In the genomic region with DNA sequence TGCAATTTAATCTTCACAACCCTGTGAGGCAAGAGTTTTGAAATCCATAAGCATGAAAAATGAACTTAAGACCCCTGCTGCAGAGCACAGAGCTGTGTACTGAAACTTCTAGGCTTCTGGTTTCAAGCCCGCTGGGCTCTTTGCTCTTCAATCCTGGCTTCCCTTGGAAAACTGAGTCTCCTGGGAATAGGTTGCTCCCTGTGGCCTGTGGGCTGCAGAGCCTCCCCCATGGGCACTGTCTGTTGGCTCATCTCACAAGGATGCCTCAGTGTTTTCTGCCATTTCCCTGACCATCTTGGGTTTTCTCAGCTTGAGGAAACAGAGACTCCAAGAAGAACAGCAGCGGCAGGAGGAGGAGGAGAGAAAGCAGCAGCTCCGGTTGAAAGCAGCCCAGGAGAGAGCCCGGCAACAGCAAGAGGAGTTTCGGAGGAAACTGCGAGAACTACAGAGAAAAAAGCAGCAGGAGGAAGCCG, we compare ENCODE assay signal across 18 cellular contexts.
"Had no signal": no experiment of that assay in that cellular context is flagged by ENCODE, and none has a peak within 500 bp of the region (broad histone marks: within the 10 kb centered on the region; RNA-seq: fewer than 3 reads in every experiment).

No MANE protein-coding gene starts in this region.

- FAIRE-seq: urothelium cell line had no signal

- H3K27ac ChIP-seq: epithelial cell of prostate, ovary, VCaP had no signal

- H3K4me1 Mint-ChIP-seq: activated CD4-positive, alpha-beta memory T cell treated with anti-CD3 and anti-CD28 coated beads, Interleukin-2, amount 10 ng/mL, durations not matched to agents 7 days and 5 days; natural killer cell; stimulated activated effector memory CD8-positive, alpha-beta T cell treated with anti-CD3 and anti-CD28 coated beads, Interleukin-12 subunit alpha, Interleukin-12 subunit beta, amount 100 ng/mL, for 72 hours had no signal

- DNase-seq: activated CD4-positive, alpha-beta memory T cell treated with anti-CD3 and anti-CD28 coated beads, Interleukin-2, amount 10 ng/mL, durations not matched to agents 7 days and 5 days; activated effector memory CD4-positive, alpha-beta T cell treated with anti-CD3 and anti-CD28 coated beads, Interleukin-2, amount 50 U/mL, for 16 hours; activated T-cell treated with anti-CD3 and anti-CD28 coated beads, Interleukin-2, amount 50 U/mL, for 48 hours; amygdala; dermis blood vessel endothelial cell; effector memory CD8-positive, alpha-beta T cell; hippocampal formation; kidney glomerular epithelial cell; mesenchymal stem cell; natural killer cell; ovary had no signal

- H3K9me3 ChIP-seq: ovary had no signal

- H3K4me3 Mint-ChIP-seq: activated CD4-positive, alpha-beta memory T cell treated with anti-CD3 and anti-CD28 coated beads, Interleukin-2, amount 10 ng/mL, durations not matched to agents 7 days and 5 days; brain; effector memory CD8-positive, alpha-beta T cell; natural killer cell; stimulated activated effector memory CD8-positive, alpha-beta T cell treated with anti-CD3 and anti-CD28 coated beads, Interleukin-12 subunit alpha, Interleukin-12 subunit beta, amount 100 ng/mL, for 72 hours had no signal

- H3K9me3 Mint-ChIP-seq: activated CD4-positive, alpha-beta memory T cell treated with anti-CD3 and anti-CD28 coated beads, Interleukin-2, amount 10 ng/mL, durations not matched to agents 7 days and 5 days; activated naive CD4-positive, alpha-beta T cell treated with anti-CD3 and anti-CD28 coated beads, Interleukin-2, amount 50 U/mL, for 72 hours; brain; effector memory CD8-positive, alpha-beta T cell; natural killer cell; stimulated activated effector memory CD8-positive, alpha-beta T cell treated with anti-CD3 and anti-CD28 coated beads, Interleukin-12 subunit alpha, Interleukin-12 subunit beta, amount 100 ng/mL, for 72 hours had no signal

- ATAC-seq: activated naive CD4-positive, alpha-beta T cell treated with anti-CD3 and anti-CD28 coated beads, Interleukin-2, amount 50 U/mL, for 72 hours; effector memory CD8-positive, alpha-beta T cell; natural killer cell; SK-N-SH treated with all-trans-retinoic acid at 6 μM for 48 hours; stimulated activated effector memory CD8-positive, alpha-beta T cell treated with anti-CD3 and anti-CD28 coated beads, Interleukin-12 subunit alpha, Interleukin-12 subunit beta, amount 100 ng/mL, for 72 hours had no signal

- H3K36me3 Mint-ChIP-seq: activated naive CD4-positive, alpha-beta T cell treated with anti-CD3 and anti-CD28 coated beads, Interleukin-2, amount 50 U/mL, for 72 hours; brain; natural killer cell; stimulated activated effector memory CD8-positive, alpha-beta T cell treated with anti-CD3 and anti-CD28 coated beads, Interleukin-12 subunit alpha, Interleukin-12 subunit beta, amount 100 ng/mL, for 72 hours had no signal

- H3K27me3 ChIP-seq: ovary had no signal

- H3K4me3 ChIP-seq: ovary had no signal

- H3K27ac Mint-ChIP-seq: activated CD4-positive, alpha-beta memory T cell treated with anti-CD3 and anti-CD28 coated beads, Interleukin-2, amount 10 ng/mL, durations not matched to agents 7 days and 5 days; activated naive CD4-positive, alpha-beta T cell treated with anti-CD3 and anti-CD28 coated beads, Interleukin-2, amount 50 U/mL, for 72 hours; brain; effector memory CD8-positive, alpha-beta T cell; natural killer cell; stimulated activated effector memory CD8-positive, alpha-beta T cell treated with anti-CD3 and anti-CD28 coated beads, Interleukin-12 subunit alpha, Interleukin-12 subunit beta, amount 100 ng/mL, for 72 hours had no signal

- H3K36me3 ChIP-seq: ovary had no signal
